Comparison of ENCODE assay signal across 17 cellular contexts in genomic region chr1:221892301-221892830, GRCh38.
A peak's percentile ranks its signal among the peaks of the same experiment; 100 is the strongest.
DNase-seq lines count a peak whose midpoint lies in the region; ATAC-seq and TF ChIP-seq lines count a peak whose summit lies in the region.
"Had no signal": no experiment of that assay in that cellular context is flagged by ENCODE, and none has a peak within 500 bp of the region (broad histone marks: within the 10 kb centered on the region; RNA-seq: fewer than 3 reads in every experiment).

No MANE protein-coding gene starts in this region.

- H3K4me3 ChIP-seq in RWPE2 (ENCODE audit: severe bottlenecking), result no peak overlapping the region
- no peak overlapping the region for H3K4me3 ChIP-seq in subcutaneous abdominal adipose tissue (ENCODE audit: low read depth in 1 of 5, low read length in 5 of 5)
- no peak overlapping the region for H3K4me3 ChIP-seq in SJCRH30
- H3K4me3 ChIP-seq: BLaER1 had no signal

- H3K9ac ChIP-seq in subcutaneous abdominal adipose tissue (ENCODE audit: low read length in 5 of 5), result peak overlapping the region in 3 of 5 donors; percentile 10 to 58 (median 22)
- H3K9ac ChIP-seq: BLaER1 had no signal

- intact Hi-C loops in Right ventricle myocardium superior (cut with DNase I), result no loop called here
- intact Hi-C loops in Right ventricle myocardium inferior (cut with DNase I), result no loop called here

- no peak for DNase-seq in Right ventricle myocardium superior
- no peak for DNase-seq in Right ventricle myocardium inferior (ENCODE audit: missing footprints)
- DNase-seq in RWPE2 (ENCODE audit: low spot score), result no peak
- DNase-seq in foreskin keratinocyte, result no peak
- DNase-seq in SJCRH30, result no peak
- no peak for DNase-seq in cerebellum (ENCODE audit: low spot score)
- DNase-seq: CD8-positive, alpha-beta T cell; DMS53; KG1; NCI-H1417 treated with DMSO at 0.1 percent for 48 hours; NCI-H1930; NCI-H226; NCI-H524 had no signal

- H3K36me3 ChIP-seq in RWPE2 (ENCODE audit: low read depth) (no peaks in the 10 kb centered on the region), subcutaneous abdominal adipose tissue (ENCODE audit: control insufficient read depth in 5 of 5, insufficient read depth in 5 of 5, low read length in 5 of 5) (no peaks in the 10 kb centered on the region), SJCRH30 (no peaks in the 10 kb centered on the region)
- H3K36me3 ChIP-seq: BLaER1 had no signal

- peak overlapping the region; percentile 63 for H3K27ac ChIP-seq in RWPE2 (ENCODE audit: poor library complexity, severe bottlenecking)
- H3K27ac ChIP-seq in foreskin keratinocyte, result peak overlapping the region; percentile 67
- peak overlapping the region; percentile 87 for H3K27ac ChIP-seq in subcutaneous abdominal adipose tissue (ENCODE audit: low read depth, low read length)
- H3K27ac ChIP-seq in SJCRH30, result no peak overlapping the region

- no peaks in the 10 kb centered on the region for H3K27me3 ChIP-seq in RWPE2 (ENCODE audit: insufficient read depth, poor library complexity, severe bottlenecking)
- no peaks in the 10 kb centered on the region for H3K27me3 ChIP-seq in foreskin keratinocyte
- H3K27me3 ChIP-seq in subcutaneous abdominal adipose tissue (ENCODE audit: control insufficient read depth in 5 of 5, insufficient read depth in 4 of 5, low read length in 5 of 5), result no peaks in the 10 kb centered on the region
- H3K27me3 ChIP-seq in SJCRH30, result no peaks in the 10 kb centered on the region
- H3K27me3 ChIP-seq: BLaER1 had no signal

- H3K9me3 ChIP-seq in RWPE2 (ENCODE audit: severe bottlenecking) (no peaks in the 10 kb centered on the region), subcutaneous abdominal adipose tissue (ENCODE audit: control insufficient read depth in 5 of 5, low read length in 5 of 5) (no peaks in the 10 kb centered on the region), SJCRH30 (replicated peaks) (no peaks in the 10 kb centered on the region)

- TF ChIP-seq CTCF in RWPE2 (IDR thresholded peaks at IDR 0.05; ENCODE audit: poor library complexity, severe bottlenecking), result no peak
- no peak for TF ChIP-seq CTCF in foreskin keratinocyte (conservative IDR thresholded peaks at IDR 0.05)

- H3K4me1 ChIP-seq in RWPE2 (ENCODE audit: insufficient read depth, poor library complexity, severe bottlenecking), result peaks cover 18% of the 10 kb centered on the region
- peaks cover 13% of the 10 kb centered on the region for H3K4me1 ChIP-seq in foreskin keratinocyte
- H3K4me1 ChIP-seq in subcutaneous abdominal adipose tissue (ENCODE audit: control insufficient read depth in 5 of 5, insufficient read depth in 5 of 5, low read length in 5 of 5), result peaks cover 0 to 50% (median 34%) of the 10 kb centered on the region in 5 donors
- H3K4me1 ChIP-seq in SJCRH30, result peaks cover 11% of the 10 kb centered on the region

- peak; percentile 43 for ATAC-seq in Right ventricle myocardium superior (ENCODE audit: poor library complexity)
- ATAC-seq in Right ventricle myocardium inferior, result no peak
- ATAC-seq in RWPE2 (ENCODE audit: low read depth), result no peak
- no peak for ATAC-seq in foreskin keratinocyte
- no peak for ATAC-seq in HG02970 (IDR thresholded peaks at IDR 0.05; ENCODE audit: low FRiP score, unreplicated experiment)
- ATAC-seq: CD8-positive, alpha-beta T cell; HepG2 had no signal
